Comparison of ENCODE assay signal across 8 cellular contexts in the genomic region with DNA sequence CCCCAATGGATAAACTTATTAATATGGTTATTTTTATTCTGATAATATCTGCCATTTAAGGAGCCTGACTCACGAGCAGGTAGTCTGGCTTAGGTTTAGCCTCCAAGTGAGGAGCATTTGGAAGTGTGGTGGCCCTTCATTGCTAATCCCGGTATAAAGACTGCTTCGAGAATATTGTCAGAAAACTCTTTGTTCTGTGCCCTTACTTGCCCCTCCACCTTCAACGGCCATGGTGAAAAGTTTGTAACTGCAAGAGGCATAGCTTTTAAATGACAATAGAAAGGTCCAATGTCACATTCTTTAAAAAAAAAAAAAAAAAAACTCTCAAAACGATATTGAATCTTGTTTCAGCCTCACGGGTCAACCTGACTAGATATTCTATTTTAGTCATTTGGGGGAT.
"Had no signal": no experiment of that assay in that cellular context is flagged by ENCODE, and none has a peak within 500 bp of the region (broad histone marks: within the 10 kb centered on the region; RNA-seq: fewer than 3 reads in every experiment).

No MANE protein-coding gene starts in this region.

- H3K27ac ChIP-seq: GM23248, HL-60 had no signal

- DNase-seq: GM23248, H9, HFFc6, IMR-90 had no signal

- H3K4me3 ChIP-seq: GM23248, K562 had no signal

- ATAC-seq: HCT116, HepG2, K562 had no signal

- H3K27ac Mint-ChIP-seq: H9, HFFc6 had no signal

- H3K4me3 Mint-ChIP-seq: H9, HFFc6 had no signal
